Comparison of ENCODE assay signal across 3 cellular contexts in genomic region chr1:8055973-8056372, GRCh38.
TF ChIP-seq lines count a peak whose summit lies in the region.

No MANE protein-coding gene starts in this region.

TF ChIP-seq in A549, 52 proteins besides CTCF, POLR2A, EP300 and RAD21 (continues in another document):
- TF ChIP-seq TFCP2L1 (CRISPR knock-in tag; IDR thresholded peaks at IDR 0.05), result no peak
- peak; percentile 76 for TF ChIP-seq MAFK (IDR thresholded peaks at IDR 0.05; ENCODE audit: partially characterized antibody)
- no peak for TF ChIP-seq POLR2AphosphoS2 (conservative IDR thresholded peaks at IDR 0.05; ENCODE audit: low read length)
- no peak for TF ChIP-seq USF2 (IDR thresholded peaks at IDR 0.05)
- no peak for TF ChIP-seq RNF2 (IDR thresholded peaks at IDR 0.05; ENCODE audit: borderline replicate concordance, low read depth)
- no peak for TF ChIP-seq E2F6 (IDR thresholded peaks at IDR 0.05; ENCODE audit: borderline replicate concordance, low read depth)
- TF ChIP-seq SMC3 (IDR thresholded peaks at IDR 0.05), result peak; percentile 22; the same call in 2 of the 3 replicates
- no peak for TF ChIP-seq MYC (IDR thresholded peaks at IDR 0.05; ENCODE audit: borderline replicate concordance, low read length)
- TF ChIP-seq GATA3 (IDR thresholded peaks at IDR 0.05; ENCODE audit: borderline replicate concordance), result peak; percentile 20; the same call in 1 of the 2 replicates
- TF ChIP-seq ZSCAN20 (CRISPR knock-in tag; IDR thresholded peaks at IDR 0.05), result no peak
- no peak for TF ChIP-seq ESRRA (IDR thresholded peaks at IDR 0.05; ENCODE audit: borderline replicate concordance, low read length)
- TF ChIP-seq CBX2 (IDR thresholded peaks at IDR 0.05; ENCODE audit: borderline replicate concordance, low read depth), result no peak
- TF ChIP-seq HES2 (IDR thresholded peaks at IDR 0.05), result peak; percentile 55; the same call in 1 of the 2 replicates
- TF ChIP-seq RARB (CRISPR knock-in tag; IDR thresholded peaks at IDR 0.05), result no peak
- no peak for TF ChIP-seq PBX3 (IDR thresholded peaks at IDR 0.05)
- TF ChIP-seq ZFP36 (IDR thresholded peaks at IDR 0.05; ENCODE audit: borderline replicate concordance, partially characterized antibody), result no peak
- no peak for TF ChIP-seq KDM5A (IDR thresholded peaks at IDR 0.05)
- TF ChIP-seq CBX8 (IDR thresholded peaks at IDR 0.05), result no peak
- peak; percentile 65 for TF ChIP-seq JUNB (IDR thresholded peaks at IDR 0.05)
- no peak for TF ChIP-seq ELK1 (IDR thresholded peaks at IDR 0.05; ENCODE audit: low read depth, low read length)
- no peak for TF ChIP-seq NR3C1 (IDR thresholded peaks at IDR 0.05)
- no peak for TF ChIP-seq HEYL (CRISPR knock-in tag; IDR thresholded peaks at IDR 0.05)
- no peak for TF ChIP-seq EHF (CRISPR knock-in tag; IDR thresholded peaks at IDR 0.05)
- TF ChIP-seq MAZ (IDR thresholded peaks at IDR 0.05; ENCODE audit: borderline replicate concordance, low read depth, low read length), result no peak

TF ChIP-seq in IMR-90, 13 proteins besides CTCF, POLR2A, EP300 and RAD21:
- TF ChIP-seq MAFK (IDR thresholded peaks at IDR 0.05; ENCODE audit: low read depth, low read length), result peak; percentile 66
- TF ChIP-seq NFE2L2 (IDR thresholded peaks at IDR 0.05; ENCODE audit: low read depth, low read length), result peak; percentile 28; the same call in 1 of the 2 replicates
- peak; percentile 97 for TF ChIP-seq CEBPB (IDR thresholded peaks at IDR 0.05; ENCODE audit: low read depth, low read length)
- TF ChIP-seq FOS (IDR thresholded peaks at IDR 0.05; ENCODE audit: low read depth, low read length), result peak; percentile 87; the same call in 1 of the 2 replicates
- TF ChIP-seq BHLHE40 (IDR thresholded peaks at IDR 0.05; ENCODE audit: low read depth, low read length), result no peak
- TF ChIP-seq USF2 (IDR thresholded peaks at IDR 0.05; ENCODE audit: low read depth, low read length), result no peak
- no peak for TF ChIP-seq SMC3 (IDR thresholded peaks at IDR 0.05; ENCODE audit: low read depth, low read length)
- TF ChIP-seq RFX5 (IDR thresholded peaks at IDR 0.05; ENCODE audit: low read depth, low read length), result no peak
- TF ChIP-seq ELK1 (IDR thresholded peaks at IDR 0.05; ENCODE audit: borderline replicate concordance, low read depth, low read length), result no peak
- no peak for TF ChIP-seq MAZ (IDR thresholded peaks at IDR 0.05; ENCODE audit: borderline replicate concordance, low read depth, low read length)

TF ChIP-seq in K562, 482 proteins besides CTCF, POLR2A, EP300 and RAD21 (continues in another document):
- TF ChIP-seq ZBTB33 (CRISPR knock-in tag; IDR thresholded peaks at IDR 0.05) (no peak), XRCC5 (IDR thresholded peaks at IDR 0.05; ENCODE audit: low read depth, low read length) (no peak), ZFP1 (CRISPR knock-in tag; IDR thresholded peaks at IDR 0.05) (no peak), HNRNPLL (IDR thresholded peaks at IDR 0.05; ENCODE audit: low read depth, low read length, poor library complexity, severe bottlenecking) (no peak), MAZ (CRISPR knock-in tag; conservative IDR thresholded peaks at IDR 0.05 in 1 of 2, IDR thresholded peaks at IDR 0.05 in 1 of 2) (no peak), PBX2 (CRISPR knock-in tag; IDR thresholded peaks at IDR 0.05; ENCODE audit: low read depth) (no peak), PBX2 (tag; conservative IDR thresholded peaks at IDR 0.05; ENCODE audit: low read depth) (no peak), KDM4B (IDR thresholded peaks at IDR 0.05; ENCODE audit: borderline replicate concordance in 2 of 2, low read depth in 1 of 2) (no peak), E2F4 (CRISPR knock-in tag; IDR thresholded peaks at IDR 0.05; ENCODE audit: low read depth) (no peak), ATF3 (IDR thresholded peaks at IDR 0.05) (peak; percentile 69), ATF3 (CRISPR knock-in tag; conservative IDR thresholded peaks at IDR 0.05) (no peak), MEF2A (IDR thresholded peaks at IDR 0.05; ENCODE audit: control insufficient read depth, low read depth, low read length) (no peak), CBFA2T2 (conservative IDR thresholded peaks at IDR 0.05) (no peak), CEBPG (CRISPR knock-in tag; IDR thresholded peaks at IDR 0.05) (no peak), CEBPG (tag; conservative IDR thresholded peaks at IDR 0.05 in 1 of 2, IDR thresholded peaks at IDR 0.05 in 1 of 2) (peak; percentile 68), FOSL1 (tag; conservative IDR thresholded peaks at IDR 0.05) (peak; percentile 70), JUN (IDR thresholded peaks at IDR 0.05; ENCODE audit: borderline replicate concordance, low read depth, low read length) (peak; percentile 34; the same call in 1 of the 2 replicates), JUN (CRISPR knock-in tag; IDR thresholded peaks at IDR 0.05; ENCODE audit: borderline replicate concordance) (no peak), SP1 (CRISPR knock-in tag; IDR thresholded peaks at IDR 0.05) (no peak), NR4A1 (CRISPR knock-in tag; IDR thresholded peaks at IDR 0.05) (no peak), NR4A1 (tag; IDR thresholded peaks at IDR 0.05) (no peak), MBD1 (CRISPR knock-in tag; IDR thresholded peaks at IDR 0.05) (no peak), STAT5B (CRISPR knock-in tag; IDR thresholded peaks at IDR 0.05) (no peak), MLX (CRISPR knock-in tag; conservative IDR thresholded peaks at IDR 0.05) (no peak), ZNF174 (CRISPR knock-in tag; IDR thresholded peaks at IDR 0.05) (no peak), ATF2 (CRISPR knock-in tag; IDR thresholded peaks at IDR 0.05) (no peak), FOXJ2 (tag; IDR thresholded peaks at IDR 0.05) (no peak), MEF2D (tag; conservative IDR thresholded peaks at IDR 0.05; ENCODE audit: low read depth) (no peak), C11orf30 (IDR thresholded peaks at IDR 0.05; ENCODE audit: low read depth) (peak; percentile 61; the same call in 1 of the 2 replicates), TFAP4 (CRISPR knock-in tag; IDR thresholded peaks at IDR 0.05; ENCODE audit: borderline replicate concordance) (no peak), MAFF (IDR thresholded peaks at IDR 0.05; ENCODE audit: low read length) (no peak), JUND (IDR thresholded peaks at IDR 0.05; ENCODE audit: borderline replicate concordance, low read depth, low read length) (peak; percentile 18; the same call in 1 of the 2 replicates), JUND (tag; IDR thresholded peaks at IDR 0.05; ENCODE audit: borderline replicate concordance, low read depth, low read length) (no peak), RNF2 (IDR thresholded peaks at IDR 0.05) (no peak), ZNF3 (CRISPR knock-in tag; IDR thresholded peaks at IDR 0.05) (no peak), MAFG (tag; conservative IDR thresholded peaks at IDR 0.05) (peak; percentile 66), PRMT5 (CRISPR knock-in tag; IDR thresholded peaks at IDR 0.05) (no peak), ZNF408 (CRISPR knock-in tag; IDR thresholded peaks at IDR 0.05; ENCODE audit: low read depth) (no peak), BCOR (IDR thresholded peaks at IDR 0.05) (no peak), ZNF589 (CRISPR knock-in tag; IDR thresholded peaks at IDR 0.05; ENCODE audit: low read depth) (no peak), GTF2B (IDR thresholded peaks at IDR 0.05; ENCODE audit: extremely low read depth, insufficient read length) (no peak), MAFK (IDR thresholded peaks at IDR 0.05; ENCODE audit: low read length) (peak; percentile 27; the same call in 1 of the 2 replicates), USF2 (CRISPR knock-in tag; IDR thresholded peaks at IDR 0.05) (no peak), CEBPB (tag; IDR thresholded peaks at IDR 0.05) (0 out of 2 replicates have a peak, but pooled peaks have one; percentile 9)
